20 cellular contexts compared by ENCODE assay signal in the genomic region with DNA sequence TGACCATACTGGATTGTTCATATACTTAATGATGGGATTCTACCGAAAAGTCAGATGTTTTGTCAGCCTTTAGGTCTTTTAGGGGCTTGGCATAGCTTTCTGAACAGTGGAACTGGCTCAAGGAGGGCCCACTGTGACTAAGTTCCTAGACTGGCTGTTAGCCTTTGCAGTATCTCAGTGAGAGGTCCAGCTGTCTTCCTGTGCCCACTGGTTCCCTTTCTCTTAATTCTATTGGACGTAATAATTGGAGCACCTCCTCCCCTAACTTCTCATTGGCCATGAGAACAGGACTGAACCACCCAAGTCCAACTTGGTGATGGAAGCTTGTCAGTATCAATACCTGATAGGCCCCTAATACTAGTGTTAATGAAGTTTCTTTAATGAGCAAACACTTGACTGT. TPM values are rescaled to one million over a fixed set of nuclear protein-coding genes. Genes with fewer than 3 reads are reported as not detected.
A peak's percentile ranks its signal among the peaks of the same experiment; 100 is the strongest.
DNase-seq lines count a peak whose midpoint lies in the region; ATAC-seq, FAIRE-seq and TF ChIP-seq lines count a peak whose summit lies in the region.
"Had no signal": no experiment of that assay in that cellular context is flagged by ENCODE, and none has a peak within 500 bp of the region (broad histone marks: within the 10 kb centered on the region; RNA-seq: fewer than 3 reads in every experiment).

No MANE protein-coding gene starts in this region.

- no TSS peak for BruUV-seq in HepG2 (replicated peaks; lab: Mats Ljungman, UMichigan)

- H3K9me3 ChIP-seq in HepG2 (ENCODE audit: low read length): no peaks in the 10 kb centered on the region
- no peaks in the 10 kb centered on the region for H3K9me3 ChIP-seq in right lobe of liver
- no peaks in the 10 kb centered on the region for H3K9me3 ChIP-seq in BE2C

- H3K79me2 ChIP-seq in HepG2 (ENCODE audit: insufficient read depth, low read length): no peaks in the 10 kb centered on the region

- TF ChIP-seq CTCF in HepG2 (CRISPR knock-in tag; IDR thresholded peaks at IDR 0.05) (no peak), right lobe of liver (IDR thresholded peaks at IDR 0.05) (no peak), BE2C (IDR thresholded peaks at IDR 0.05; ENCODE audit: low read depth, low read length) (no peak)

- no peak overlapping the region for H3K27ac ChIP-seq in HepG2 (ENCODE audit: extremely low read length, insufficient read depth, low read length)
- no peak overlapping the region for H3K27ac ChIP-seq in right lobe of liver
- H3K27ac ChIP-seq: cardiac muscle cell had no signal

- no peaks in the 10 kb centered on the region for H3K9me3 Mint-ChIP-seq in stimulated activated naive CD8-positive, alpha-beta T cell treated with anti-CD3 and anti-CD28 coated beads, Interleukin-15, amount 100 ng/mL, for 72 hours
- H3K9me3 Mint-ChIP-seq: activated naive CD4-positive, alpha-beta T cell treated with anti-CD3 and anti-CD28 coated beads for 36 hours; naive B cell; stimulated activated memory B cell treated with anti-CD40 and anti-IgM and Interleukin-4, amounts not matched to agents 10 μg/mL and 1 μg/mL and 100 μg/mL, for 72 hours had no signal

- no peak for FAIRE-seq in HepG2 (lab: Jason Lieb, UNC)
- FAIRE-seq: HTR-8/SVneo, RCC 7860 had no signal

- H3K27me3 ChIP-seq in HepG2 (ENCODE audit: control insufficient read depth in 1 of 2, insufficient read depth in 2 of 2, low read length in 2 of 2) (no peaks in the 10 kb centered on the region; a peak in 1 of 5 replicates), right lobe of liver (no peaks in the 10 kb centered on the region), BE2C (no peaks in the 10 kb centered on the region)
- H3K27me3 ChIP-seq: cardiac muscle cell had no signal

- WGBS in HepG2 (ENCODE audit: low lambda C conversion rate): 83% methylated on average over 2 of the region's 2 CpGs
- 100% methylated on average over 2 of the region's 2 CpGs for WGBS in right lobe of liver (ENCODE audit: insufficient coverage, low coverage, low lambda C conversion rate, missing lambda C conversion rate)

- TF ChIP-seq RAD21 in HepG2 (CRISPR knock-in tag; IDR thresholded peaks at IDR 0.05): no peak

- TF ChIP-seq POLR2A in HepG2 (IDR thresholded peaks at IDR 0.05; ENCODE audit: insufficient read depth in 1 of 2, low read depth in 2 of 2, low read length in 2 of 2): no peak
- TF ChIP-seq POLR2A in right lobe of liver (IDR thresholded peaks at IDR 0.05): no peak

- no peak overlapping the region for H2AFZ ChIP-seq in HepG2 (ENCODE audit: low read length)

- intact Hi-C loops in HepG2 (cut with micrococcal nuclease; ENCODE audit: unreplicated experiment) (no loop called here), right lobe of liver (cut with DNase I) (no loop called here)

- H3K4me3 Mint-ChIP-seq in stimulated activated naive CD8-positive, alpha-beta T cell treated with anti-CD3 and anti-CD28 coated beads, Interleukin-15, amount 100 ng/mL, for 72 hours: no peak overlapping the region
- H3K4me3 Mint-ChIP-seq: activated naive CD4-positive, alpha-beta T cell treated with anti-CD3 and anti-CD28 coated beads for 36 hours; naive B cell; stimulated activated memory B cell treated with anti-CD40 and anti-IgM and Interleukin-4, amounts not matched to agents 10 μg/mL and 1 μg/mL and 100 μg/mL, for 72 hours had no signal

- H3K4me1 Mint-ChIP-seq in stimulated activated naive CD8-positive, alpha-beta T cell treated with anti-CD3 and anti-CD28 coated beads, Interleukin-15, amount 100 ng/mL, for 72 hours: no peaks in the 10 kb centered on the region

- no peaks in the 10 kb centered on the region for H3K27me3 Mint-ChIP-seq in stimulated activated naive CD8-positive, alpha-beta T cell treated with anti-CD3 and anti-CD28 coated beads, Interleukin-15, amount 100 ng/mL, for 72 hours
- H3K27me3 Mint-ChIP-seq: naive B cell; stimulated activated memory B cell treated with anti-CD40 and anti-IgM and Interleukin-4, amounts not matched to agents 10 μg/mL and 1 μg/mL and 100 μg/mL, for 72 hours had no signal

- in situ Hi-C loops in HepG2 (cut with HindIII; ENCODE audit: extremely low pct_ligation_motif_present, low pct_unique_long_range_greater_than_20kb): no loop called here

- no peak for TF ChIP-seq EP300 in HepG2 (IDR thresholded peaks at IDR 0.05; ENCODE audit: low read depth in 2 of 2, low read length in 2 of 2)
- no peak for TF ChIP-seq EP300 in HepG2 (CRISPR knock-in tag; IDR thresholded peaks at IDR 0.05; ENCODE audit: borderline replicate concordance)

- H3K4me1 ChIP-seq in HepG2 (ENCODE audit: insufficient read depth, low read length) (peaks cover 10% of the 10 kb centered on the region), right lobe of liver (no peaks in the 10 kb centered on the region), BE2C (no peaks in the 10 kb centered on the region)

- ATAC-seq in HepG2 (peak; percentile 59), right lobe of liver (no peak)
- peak; percentile 48 for ATAC-seq in stimulated activated naive CD8-positive, alpha-beta T cell treated with anti-CD3 and anti-CD28 coated beads, Interleukin-15, amount 100 ng/mL, for 72 hours
- ATAC-seq: stimulated activated memory B cell treated with anti-CD40 and anti-IgM and Interleukin-4, amounts not matched to agents 10 μg/mL and 1 μg/mL and 100 μg/mL, for 72 hours had no signal

- H3K27ac Mint-ChIP-seq in stimulated activated naive CD8-positive, alpha-beta T cell treated with anti-CD3 and anti-CD28 coated beads, Interleukin-15, amount 100 ng/mL, for 72 hours: no peak overlapping the region
- H3K27ac Mint-ChIP-seq: activated naive CD4-positive, alpha-beta T cell treated with anti-CD3 and anti-CD28 coated beads for 36 hours; stimulated activated memory B cell treated with anti-CD40 and anti-IgM and Interleukin-4, amounts not matched to agents 10 μg/mL and 1 μg/mL and 100 μg/mL, for 72 hours had no signal

- H3K36me3 ChIP-seq in HepG2 (replicated peaks in 1 of 2; ENCODE audit: control insufficient read depth in 1 of 2, insufficient read depth in 2 of 2, low read length in 2 of 2): peaks cover 9 to 29% of the 10 kb centered on the region in 2 experiments
- peaks cover 0 to 24% (median 7%) of the 10 kb centered on the region in 4 donors for H3K36me3 ChIP-seq in right lobe of liver
- H3K36me3 ChIP-seq in BE2C: peaks cover 36% of the 10 kb centered on the region

- H3K4me2 ChIP-seq in HepG2 (ENCODE audit: low read depth, low read length): no peak overlapping the region

- CTCF ChIA-PET in HepG2 (lab: Yijun Ruan, JAX; ENCODE audit: low intra/inter-chr PET ratio, low total read pairs): no interaction called here

- no peaks in the 10 kb centered on the region for H4K20me1 ChIP-seq in HepG2 (ENCODE audit: insufficient read depth, low read length)

- POLR2A ChIA-PET in HepG2 (lab: Yijun Ruan, JAX): no interaction called here

- no peak overlapping the region for H3K4me3 ChIP-seq in HepG2 (replicated peaks in 1 of 3; ENCODE audit: insufficient read depth in 1 of 3, low read depth in 2 of 3, low read length in 3 of 3)
- no peak overlapping the region for H3K4me3 ChIP-seq in right lobe of liver
- no peak overlapping the region for H3K4me3 ChIP-seq in BE2C (ENCODE audit: low read depth, low read length)
- H3K4me3 ChIP-seq: cardiac muscle cell had no signal

- H3K9ac ChIP-seq in HepG2 (ENCODE audit: insufficient read depth, low read depth, low read length): no peak overlapping the region

- DNase-seq in HepG2 (ENCODE audit: low spot score) (no peak), right lobe of liver (no peak), NCI-H82 (lab: John Stamatoyannopoulos, UW) (peak; percentile 73), cerebellar cortex (ENCODE audit: low spot score) (peak; percentile 66), SK-N-DZ (ENCODE audit: low spot score) (no peak), BE2C (no peak), NCI-H1694 (lab: John Stamatoyannopoulos, UW) (no peak)
- DNase-seq in stimulated activated naive CD8-positive, alpha-beta T cell treated with anti-CD3 and anti-CD28 coated beads, Interleukin-15, amount 100 ng/mL, for 72 hours: no peak
- DNase-seq: activated naive CD4-positive, alpha-beta T cell treated with anti-CD3 and anti-CD28 coated beads for 36 hours; DMS79 treated with DMSO at 0.1 percent for 48 hours; naive B cell; NCI-H1092 treated with DMSO at 0.1 percent for 48 hours; NCI-H446 treated with DMSO at 0.1 percent for 48 hours; retina; stimulated activated CD4-positive, alpha-beta T cell treated with anti-CD3 and anti-CD28 coated beads, Interleukin-4, amount 100 ng/mL, for 4 hours; T-helper 9 cell had no signal

RNA-seq across cellular contexts. Expression of a gene that starts 13.5 kb away (rescaled TPM):
- total RNA-seq in HepG2 (2016; rRNA removed; fragmentation: Illumina TruSeq; extraction: Trizol) (305 and 410 TPM in 2 replicates), right lobe of liver (10 to 100 TPM in 4 of 6 experiments, 1 to 10 TPM in 2; 9.2 to 36.6 (median 20.0) TPM)
- total RNA-seq in HepG2 (2016; cell fraction: cytosol; rRNA removed; fragmentation: Illumina TruSeq; extraction: Trizol; ENCODE audit: low read depth): 130 and 151 TPM in 2 replicates
- 293 and 395 TPM in 2 replicates for total RNA-seq in HepG2 (2016; cell fraction: insoluble cytoplasmic fraction; rRNA removed; fragmentation: Illumina TruSeq; extraction: Trizol)
- 181 and 208 TPM in 2 replicates for total RNA-seq in HepG2 (2016; cell fraction: membrane; rRNA removed; fragmentation: Illumina TruSeq; extraction: Trizol)
- 176 and 216 TPM in 2 replicates for total RNA-seq in HepG2 (2016; cell fraction: nucleus; rRNA removed; fragmentation: Illumina TruSeq; extraction: Trizol)
- polyA plus RNA-seq in HepG2 (2011; rRNA removed): 76.7 and 111 TPM in 2 replicates
- polyA plus RNA-seq in HepG2 (2011; cell fraction: cytosol; rRNA removed): 89.6 and 93.6 TPM in 2 replicates
- polyA plus RNA-seq in HepG2 (2011; cell fraction: nucleus; rRNA removed): 62.8 and 68.9 TPM in 2 replicates
- polyA plus RNA-seq in HepG2 (2012): 104 and 144 TPM in 2 replicates
- 63.3 and 66.0 TPM in 2 replicates for polyA plus RNA-seq in HepG2 (2016; cell fraction: cytosol; fragmentation: Illumina TruSeq; extraction: Trizol; ENCODE audit: low read depth)
- 396 and 415 TPM in 2 replicates for polyA plus RNA-seq in HepG2 (2016; cell fraction: insoluble cytoplasmic fraction; fragmentation: Illumina TruSeq; extraction: Trizol; ENCODE audit: low read depth)
- polyA plus RNA-seq in HepG2 (2016; cell fraction: membrane; fragmentation: Illumina TruSeq; extraction: Trizol; ENCODE audit: low read depth): 85.9 and 88.8 TPM in 2 replicates
- 251 and 259 TPM in 2 replicates for polyA plus RNA-seq in HepG2 (2016; cell fraction: nucleus; fragmentation: Illumina TruSeq; extraction: Trizol; ENCODE audit: insufficient read depth, low read depth)
- polyA minus RNA-seq in HepG2 (2011; rRNA and poly(A)+ RNA removed; ENCODE audit: low replicate concordance): 207 and 617 TPM in 2 replicates
- 122 and 150 TPM in 2 replicates for polyA minus RNA-seq in HepG2 (2011; cell fraction: cytosol; rRNA and poly(A)+ RNA removed)
- 120 and 124 TPM in 2 replicates for polyA minus RNA-seq in HepG2 (2011; cell fraction: nucleus; rRNA and poly(A)+ RNA removed)
- 415 and 426 TPM in 2 replicates for polyA plus RNA-seq in SK-N-DZ (2014; cell fraction: cytosol; rRNA removed)
- 219 and 228 TPM in 2 replicates for polyA plus RNA-seq in SK-N-DZ (2014; cell fraction: nucleus; rRNA removed)
- 95.7 TPM for polyA plus RNA-seq in BE2C (2012; ENCODE audit: insufficient read depth, insufficient read length, low read depth)

RNA-seq across cellular contexts. Expression of a gene that starts 52.7 kb away (rescaled TPM):
- 15.6 and 15.8 TPM in 2 replicates for total RNA-seq in HepG2 (2016; rRNA removed; fragmentation: Illumina TruSeq; extraction: Trizol)
- 12.9 and 19.3 TPM in 2 replicates for total RNA-seq in HepG2 (2016; cell fraction: cytosol; rRNA removed; fragmentation: Illumina TruSeq; extraction: Trizol; ENCODE audit: low read depth)
- total RNA-seq in HepG2 (2016; cell fraction: insoluble cytoplasmic fraction; rRNA removed; fragmentation: Illumina TruSeq; extraction: Trizol): 16.5 and 17.3 TPM in 2 replicates
- total RNA-seq in HepG2 (2016; cell fraction: membrane; rRNA removed; fragmentation: Illumina TruSeq; extraction: Trizol): 26.7 and 28.4 TPM in 2 replicates
- total RNA-seq in HepG2 (2016; cell fraction: nucleus; rRNA removed; fragmentation: Illumina TruSeq; extraction: Trizol): 7.5 and 8.2 TPM in 2 replicates
- polyA plus RNA-seq in HepG2 (2011; rRNA removed): 14.7 and 15.8 TPM in 2 replicates
- 13.6 and 14.2 TPM in 2 replicates for polyA plus RNA-seq in HepG2 (2011; cell fraction: cytosol; rRNA removed)
- polyA plus RNA-seq in HepG2 (2011; cell fraction: nucleus; rRNA removed): 5.0 and 6.4 TPM in 2 replicates
- polyA plus RNA-seq in HepG2 (2012): 8.2 and 10.9 TPM in 2 replicates
- 17.7 and 20.4 TPM in 2 replicates for polyA plus RNA-seq in HepG2 (2016; cell fraction: cytosol; fragmentation: Illumina TruSeq; extraction: Trizol; ENCODE audit: low read depth)
- 19.2 and 21.6 TPM in 2 replicates for polyA plus RNA-seq in HepG2 (2016; cell fraction: insoluble cytoplasmic fraction; fragmentation: Illumina TruSeq; extraction: Trizol; ENCODE audit: low read depth)
- polyA plus RNA-seq in HepG2 (2016; cell fraction: membrane; fragmentation: Illumina TruSeq; extraction: Trizol; ENCODE audit: low read depth): 26.7 and 27.3 TPM in 2 replicates
- 17.0 and 18.8 TPM in 2 replicates for polyA plus RNA-seq in HepG2 (2016; cell fraction: nucleus; fragmentation: Illumina TruSeq; extraction: Trizol; ENCODE audit: insufficient read depth, low read depth)
- polyA minus RNA-seq in HepG2 (2011; rRNA and poly(A)+ RNA removed; ENCODE audit: low replicate concordance): 5.0 and 8.9 TPM in 2 replicates
- polyA minus RNA-seq in HepG2 (2011; cell fraction: cytosol; rRNA and poly(A)+ RNA removed): 4.3 and 6.3 TPM in 2 replicates
- 2.2 and 3.0 TPM in 2 replicates for polyA minus RNA-seq in HepG2 (2011; cell fraction: nucleus; rRNA and poly(A)+ RNA removed)
- 10 to 100 TPM in 1 of 6 experiments, 1 to 10 TPM in 5; 7.2 to 12.4 (median 8.3) TPM for total RNA-seq in right lobe of liver
- polyA plus RNA-seq in SK-N-DZ (2014; cell fraction: cytosol; rRNA removed): 48.4 and 50.4 TPM in 2 replicates
- 20.6 and 25.1 TPM in 2 replicates for polyA plus RNA-seq in SK-N-DZ (2014; cell fraction: nucleus; rRNA removed)
- polyA plus RNA-seq in BE2C (2012; ENCODE audit: insufficient read depth, insufficient read length, low read depth): 10.9 TPM

Comparison
In these comparisons a context has a peak if more than half of its experiments do, and no peak if none do; other contexts are left out.
1. ATAC-seq: peak in HepG2 (single experiment) and stimulated activated naive CD8-positive, alpha-beta T cell treated with anti-CD3 and anti-CD28 coated beads, Interleukin-15, amount 100 ng/mL, for 72 hours (single experiment); none in right lobe of liver (0 of 4).
2. DNase-seq: peak in NCI-H82 (single experiment) and cerebellar cortex (single experiment); none in HepG2 (single experiment), right lobe of liver (0 of 3), stimulated activated naive CD8-positive, alpha-beta T cell treated with anti-CD3 and anti-CD28 coated beads, Interleukin-15, amount 100 ng/mL, for 72 hours (0 of 2), SK-N-DZ (single experiment), BE2C (single experiment) and NCI-H1694 (single experiment).